Comparison of ENCODE assay signal across 10 cellular contexts in genomic region chr2:207135801-207136457, GRCh38. TPM values are rescaled to one million over a fixed set of nuclear protein-coding genes. Genes with fewer than 3 reads are reported as not detected.
DNase-seq lines count a peak whose midpoint lies in the region; ATAC-seq and TF ChIP-seq lines count a peak whose summit lies in the region.
"Had no signal": no experiment of that assay in that cellular context is flagged by ENCODE, and none has a peak within 500 bp of the region (broad histone marks: within the 10 kb centered on the region; RNA-seq: fewer than 3 reads in every experiment).

No MANE protein-coding gene starts in this region.

- H3K27ac ChIP-seq in CD4-positive, alpha-beta T cell (ENCODE audit: low read depth, low read length), result no peak overlapping the region
- H3K27ac ChIP-seq in KMS-11, result no peak overlapping the region; the same call in 1 of the 2 replicates

- H3K9me3 ChIP-seq in CD4-positive, alpha-beta T cell (ENCODE audit: control insufficient read depth, low read length), result no peaks in the 10 kb centered on the region

- no peak overlapping the region for H3K9ac ChIP-seq in KMS-11

- H3K36me3 ChIP-seq in KMS-11 (ENCODE audit: insufficient read depth), result no peaks in the 10 kb centered on the region

- peaks cover 70% of the 10 kb centered on the region for H3K4me1 Mint-ChIP-seq in CD4-positive, alpha-beta T cell (ENCODE audit: low read depth)
- peaks cover 84% of the 10 kb centered on the region for H3K4me1 Mint-ChIP-seq in activated naive CD8-positive, alpha-beta T cell treated with anti-CD3 and anti-CD28 coated beads, Interleukin-2, amount 50 U/mL, for 24 hours
- peaks cover 91% of the 10 kb centered on the region for H3K4me1 Mint-ChIP-seq in nephron progenitor cell

- no peaks in the 10 kb centered on the region for H4K20me1 ChIP-seq in KMS-11 (ENCODE audit: insufficient read depth)

- CTCF ChIA-PET in CD4-positive, alpha-beta T cell (lab: Charles Lee), result no interaction called here

- no peak for TF ChIP-seq POLR2A in GM18505 (IDR thresholded peaks at IDR 0.05; ENCODE audit: borderline replicate concordance, extremely low read depth, insufficient read depth, insufficient read length)

- no peak for DNase-seq in CD4-positive, alpha-beta T cell
- no peak for DNase-seq in activated naive CD8-positive, alpha-beta T cell treated with anti-CD3 and anti-CD28 coated beads, Interleukin-2, amount 50 U/mL, for 24 hours
- DNase-seq in nephron progenitor cell, result no peak
- DNase-seq in ecto neural progenitor cell (ENCODE audit: low spot score), result no peak
- no peak for DNase-seq in NCI-H748 (lab: John Stamatoyannopoulos, UW; ENCODE audit: unreplicated experiment)
- DNase-seq: stimulated activated CD4-positive, alpha-beta T cell treated with anti-CD3 and anti-CD28 coated beads, Interleukin-2, amount 100 ng/mL, for 48 hours had no signal

- ATAC-seq in CD4-positive, alpha-beta T cell (ENCODE audit: poor library complexity), result peak; percentile 57
- no peak for ATAC-seq in activated naive CD8-positive, alpha-beta T cell treated with anti-CD3 and anti-CD28 coated beads, Interleukin-2, amount 50 U/mL, for 24 hours
- ATAC-seq in GM18873 (IDR thresholded peaks at IDR 0.05; ENCODE audit: low FRiP score, unreplicated experiment) (no peak), GM18505 (IDR thresholded peaks at IDR 0.05; ENCODE audit: unreplicated experiment) (no peak)

- H3K27me3 Mint-ChIP-seq in CD4-positive, alpha-beta T cell, result no peaks in the 10 kb centered on the region
- no peaks in the 10 kb centered on the region for H3K27me3 Mint-ChIP-seq in activated naive CD8-positive, alpha-beta T cell treated with anti-CD3 and anti-CD28 coated beads, Interleukin-2, amount 50 U/mL, for 24 hours
- no peaks in the 10 kb centered on the region for H3K27me3 Mint-ChIP-seq in nephron progenitor cell (ENCODE audit: low read depth, poor library complexity)
- H3K27me3 Mint-ChIP-seq: IgD-negative memory B cell had no signal

- peaks cover 18% of the 10 kb centered on the region for H3K36me3 Mint-ChIP-seq in CD4-positive, alpha-beta T cell (ENCODE audit: low read depth)
- peaks cover 14% of the 10 kb centered on the region for H3K36me3 Mint-ChIP-seq in activated naive CD8-positive, alpha-beta T cell treated with anti-CD3 and anti-CD28 coated beads, Interleukin-2, amount 50 U/mL, for 24 hours (ENCODE audit: low read depth)
- peaks cover 23% of the 10 kb centered on the region for H3K36me3 Mint-ChIP-seq in nephron progenitor cell (ENCODE audit: low read depth)

- intact Hi-C loops in CD4-positive, alpha-beta T cell (cut with DNase I, micrococcal nuclease), result loop anchor here (1.0 to 5.0 kb wide), 2 partner anchors 7 to 336 kb away; no protein-coding TSS in a partner anchor

- H3K4me1 ChIP-seq in KMS-11 (ENCODE audit: low read depth, poor library complexity, severe bottlenecking), result peaks cover 99% of the 10 kb centered on the region

- no peak overlapping the region for H2AFZ ChIP-seq in KMS-11 (ENCODE audit: low read depth)

- H3K4me3 ChIP-seq in KMS-11 (IDR thresholded peaks at IDR 0.05; ENCODE audit: insufficient read depth, low read depth, low read length), result no peak overlapping the region

- peak overlapping the region; percentile 77 for H3K27ac Mint-ChIP-seq in CD4-positive, alpha-beta T cell
- H3K27ac Mint-ChIP-seq in activated naive CD8-positive, alpha-beta T cell treated with anti-CD3 and anti-CD28 coated beads, Interleukin-2, amount 50 U/mL, for 24 hours, result peak overlapping the region; percentile 19
- H3K27ac Mint-ChIP-seq in nephron progenitor cell, result peak overlapping the region; percentile 80

- no peaks in the 10 kb centered on the region for H3K27me3 ChIP-seq in CD4-positive, alpha-beta T cell (ENCODE audit: control insufficient read depth, insufficient read depth, low read length)
- H3K27me3 ChIP-seq in KMS-11 (ENCODE audit: insufficient read depth, low read depth), result no peaks in the 10 kb centered on the region

- peaks cover 47% of the 10 kb centered on the region for H3K79me2 ChIP-seq in KMS-11 (ENCODE audit: insufficient read depth, low read depth)

- POLR2A ChIA-PET in CD4-positive, alpha-beta T cell (lab: Charles Lee), result interaction anchor here (2.1 kb wide), 1 partner anchor 29 kb away, joined by 24 read pairs; the partner anchor contains the start of gene KLF7

- peak overlapping the region; percentile 31 for H3K4me3 Mint-ChIP-seq in CD4-positive, alpha-beta T cell
- H3K4me3 Mint-ChIP-seq in activated naive CD8-positive, alpha-beta T cell treated with anti-CD3 and anti-CD28 coated beads, Interleukin-2, amount 50 U/mL, for 24 hours, result peak overlapping the region; percentile 56
- H3K4me3 Mint-ChIP-seq in nephron progenitor cell, result peak overlapping the region; percentile 48

- TF ChIP-seq CTCF in CD4-positive, alpha-beta T cell (IDR thresholded peaks at IDR 0.05), result no peak
- TF ChIP-seq CTCF in KMS-11 (conservative IDR thresholded peaks at IDR 0.05; ENCODE audit: low read depth, low read length) (no peak), nephron progenitor cell (IDR thresholded peaks at IDR 0.05) (no peak)

- no peaks in the 10 kb centered on the region for H3K9me3 Mint-ChIP-seq in CD4-positive, alpha-beta T cell
- H3K9me3 Mint-ChIP-seq in activated naive CD8-positive, alpha-beta T cell treated with anti-CD3 and anti-CD28 coated beads, Interleukin-2, amount 50 U/mL, for 24 hours, result peaks cover 5% of the 10 kb centered on the region
- peaks cover 16% of the 10 kb centered on the region for H3K9me3 Mint-ChIP-seq in nephron progenitor cell
- H3K9me3 Mint-ChIP-seq: IgD-negative memory B cell had no signal

- H3K4me2 ChIP-seq in KMS-11, result peak overlapping the region; percentile 4; the same call in 1 of the 2 replicates

RNA-seq across cellular contexts. Expression of gene KLF7, which starts 29.8 kb away (rescaled TPM):
- 10 to 100 TPM; 90.1 to 96.9 TPM for total RNA-seq in CD4-positive, alpha-beta T cell

Comparison
In these comparisons a context has a peak if more than half of its experiments do, and no peak if none do; other contexts are left out.
1. H3K27ac Mint-ChIP-seq: peak in every context shown above with its lines; median percentile 80 in nephron progenitor cell; 77 in CD4-positive, alpha-beta T cell; 19 in activated naive CD8-positive, alpha-beta T cell treated with anti-CD3 and anti-CD28 coated beads, Interleukin-2, amount 50 U/mL, for 24 hours.